ENCODE assay signal across 8 cellular contexts in genomic region chr19:23273594-23274412, GRCh38. TPM values are rescaled to one million over a fixed set of nuclear protein-coding genes. Genes with fewer than 3 reads are reported as not detected.
DNase-seq lines count a peak whose midpoint lies in the region; ATAC-seq and TF ChIP-seq lines count a peak whose summit lies in the region.

No MANE protein-coding gene starts in this region.

- ATAC-seq in SK-N-SH treated with all-trans-retinoic acid at 6 μM for 48 hours (peak; percentile 100), Right ventricle myocardium inferior (peak; percentile 100)
- peak; percentile 97 for ATAC-seq in activated naive CD8-positive, alpha-beta T cell treated with anti-CD3 and anti-CD28 coated beads, Interleukin-2, amount 10 ng/mL, durations not matched to agents 7 days and 5 days (ENCODE audit: low read depth)

- H3K4me3 ChIP-seq in ovary (peak overlapping the region; percentile 97), tibial artery (peak overlapping the region; percentile 94 to 97)

- peak overlapping the region; percentile 94 for H3K4me3 Mint-ChIP-seq in activated naive CD8-positive, alpha-beta T cell treated with anti-CD3 and anti-CD28 coated beads, Interleukin-2, amount 10 ng/mL, durations not matched to agents 7 days and 5 days

- in situ Hi-C loops in G401 (cut with HindIII; ENCODE audit: low sequenced_read_pairs), result no loop called here

- H3K27ac ChIP-seq in ovary (peak overlapping the region; percentile 80 to 82), tibial artery (peak overlapping the region; percentile 89 to 92)

- DNase-seq in G401 (ENCODE audit: low spot score) (peak; percentile 98), HCEC 1CT (peak; percentile 82), NAMALWA (ENCODE audit: low spot score) (peak; percentile 96), Right ventricle myocardium inferior (ENCODE audit: missing footprints) (peak; percentile 88), ovary (peak; percentile 92 to 95 (median 92)), tibial artery (peak; percentile 93 to 96)
- peak; percentile 91 for DNase-seq in activated naive CD8-positive, alpha-beta T cell treated with anti-CD3 and anti-CD28 coated beads, Interleukin-2, amount 10 ng/mL, durations not matched to agents 7 days and 5 days

- peaks cover 39% of the 10 kb centered on the region for H3K36me3 Mint-ChIP-seq in activated naive CD8-positive, alpha-beta T cell treated with anti-CD3 and anti-CD28 coated beads, Interleukin-2, amount 10 ng/mL, durations not matched to agents 7 days and 5 days

- TF ChIP-seq POLR2A in ovary (IDR thresholded peaks at IDR 0.05), result peak; percentile 83

- H3K36me3 ChIP-seq in ovary (no peaks in the 10 kb centered on the region), tibial artery (peaks cover 0 to 12% (median 5%) of the 10 kb centered on the region in 3 donors)

- 0 to 1% (median 0%) methylated on average over 45 to 50 of the region's 50 CpGs for WGBS in ovary, 3 donors

- H3K27me3 ChIP-seq in ovary, result no peaks in the 10 kb centered on the region
- no peaks in the 10 kb centered on the region for H3K27me3 ChIP-seq in tibial artery

- TF ChIP-seq CTCF in ovary (IDR thresholded peaks at IDR 0.05) (no peak), tibial artery (IDR thresholded peaks at IDR 0.05) (no peak)

- H3K4me1 ChIP-seq in ovary (ENCODE audit: insufficient read depth) (peaks cover 3% of the 10 kb centered on the region), tibial artery (peaks cover 0 to 26% (median 7%) of the 10 kb centered on the region in 4 donors)

- H3K9me3 Mint-ChIP-seq in activated naive CD8-positive, alpha-beta T cell treated with anti-CD3 and anti-CD28 coated beads, Interleukin-2, amount 10 ng/mL, durations not matched to agents 7 days and 5 days, result peaks cover 18% of the 10 kb centered on the region

- peaks cover 17% of the 10 kb centered on the region for H3K4me1 Mint-ChIP-seq in activated naive CD8-positive, alpha-beta T cell treated with anti-CD3 and anti-CD28 coated beads, Interleukin-2, amount 10 ng/mL, durations not matched to agents 7 days and 5 days

- H3K27me3 Mint-ChIP-seq in activated naive CD8-positive, alpha-beta T cell treated with anti-CD3 and anti-CD28 coated beads, Interleukin-2, amount 10 ng/mL, durations not matched to agents 7 days and 5 days, result no peaks in the 10 kb centered on the region

- peak overlapping the region; percentile 97 for H3K27ac Mint-ChIP-seq in activated naive CD8-positive, alpha-beta T cell treated with anti-CD3 and anti-CD28 coated beads, Interleukin-2, amount 10 ng/mL, durations not matched to agents 7 days and 5 days

- H3K9me3 ChIP-seq in ovary, result no peaks in the 10 kb centered on the region
- no peaks in the 10 kb centered on the region for H3K9me3 ChIP-seq in tibial artery

- TF ChIP-seq EP300 in ovary (IDR thresholded peaks at IDR 0.05), result no peak

- intact Hi-C loops in Right ventricle myocardium inferior (cut with DNase I) (loop anchor here (10.0 kb wide), 1 partner anchor 121 kb away; the partner anchor contains the start of gene ZNF91), ovary (cut with DNase I) (no loop called here), tibial artery (cut with DNase I; ENCODE audit: low total_unique reads) (no loop called here)

- POLR2A ChIA-PET in activated naive CD8-positive, alpha-beta T cell treated with anti-CD3 and anti-CD28 coated beads, Interleukin-2, amount 10 ng/mL, durations not matched to agents 7 days and 5 days (lab: Charles Lee), result interaction anchor here (0.6 to 2.9 kb wide), 18 partner anchors 9 to 1507 kb away, joined by 3 to 48 read pairs (median 4); partner anchors contain the start of genes ZNF100, ZNF254, ZNF492 and ZNF675

TF ChIP-seq in SK-N-SH treated with all-trans-retinoic acid at 6 μM for 48 hours, 23 proteins besides CTCF, POLR2A, EP300 and RAD21:
- TF ChIP-seq TCF4 (CRISPR knock-in tag; IDR thresholded peaks at IDR 0.05; ENCODE audit: borderline replicate concordance), result no peak
- no peak for TF ChIP-seq ZNF70 (CRISPR knock-in tag; IDR thresholded peaks at IDR 0.05)

RNA-seq across cellular contexts. Expression of gene ZNF724, which starts 23.6 kb away (rescaled TPM):
- 8.7 and 19.7 TPM in 2 replicates for total RNA-seq in G401 (2014; rRNA removed; shearing (Covaris generic))
- 10 to 100 TPM; 13.6 to 13.8 TPM for total RNA-seq in activated naive CD8-positive, alpha-beta T cell treated with anti-CD3 and anti-CD28 coated beads, Interleukin-2, amount 10 ng/mL, durations not matched to agents 7 days and 5 days
- total RNA-seq in Right ventricle myocardium inferior (1.3 TPM), ovary (1 to 10 TPM in 6 of 7 donors, not detected in 1; 1.4 to 2.2 (median 1.9) TPM)
- under 1 TPM; 0.58 to 0.83 TPM for polyA plus RNA-seq in ovary

Comparison
In these comparisons a context has a peak if more than half of its experiments do, and no peak if none do; other contexts are left out.
1. Peak in every context shown above with its lines: DNase-seq, ATAC-seq, H3K4me3 ChIP-seq and H3K27ac ChIP-seq.